20 cellular contexts compared by ENCODE assay signal in the genomic region with DNA sequence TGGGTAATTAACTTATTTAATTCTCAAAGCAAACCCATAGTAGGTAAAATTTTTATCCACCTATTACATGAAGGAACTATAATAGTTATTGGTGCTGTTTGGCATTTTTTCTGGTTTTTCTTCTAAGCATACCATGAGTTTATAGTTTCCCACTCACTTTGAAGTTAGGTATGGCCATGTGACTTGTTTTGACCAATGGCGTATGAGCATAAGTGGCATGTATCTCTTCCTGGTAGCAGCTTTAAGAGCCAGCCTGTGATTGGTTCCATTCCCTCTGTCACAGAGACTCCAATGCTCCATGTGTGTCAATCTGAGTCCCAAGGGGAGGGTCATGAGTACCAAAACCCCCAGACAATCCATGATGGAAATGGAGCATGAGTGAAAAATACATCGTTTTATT.
"Had no signal": no experiment of that assay in that cellular context is flagged by ENCODE, and none has a peak within 500 bp of the region (broad histone marks: within the 10 kb centered on the region; RNA-seq: fewer than 3 reads in every experiment).

No MANE protein-coding gene starts in this region.

- H3K27me3 ChIP-seq: foreskin keratinocyte, neural progenitor cell, vagina had no signal

- H3K36me3 ChIP-seq: left ventricle myocardium inferior, neural progenitor cell, vagina, WERI-Rb-1 had no signal

- DNase-seq: activated CD4-positive, alpha-beta T cell treated with anti-CD3 and anti-CD28 coated beads for 1 hour; activated CD4-positive, alpha-beta T cell treated with anti-CD3 and anti-CD28 coated beads, Interleukin-2, amount 50 U/mL, for 1 hour; activated CD8-positive, alpha-beta T cell treated with anti-CD3 and anti-CD28 coated beads, Interleukin-2, amount 10 ng/mL, durations not matched to agents 7 days and 5 days; aorta; caudate nucleus; dermis blood vessel endothelial cell; effector CD8-positive, alpha-beta T cell; foreskin keratinocyte; immature natural killer cell; left ventricle myocardium inferior; naive thymus-derived CD8-positive, alpha-beta T cell; posterior cingulate gyrus; small intestine; stimulated activated naive B cell treated with anti-CD40 and anti-IgM and Interleukin-4, amounts not matched to agents 10 μg/mL and 1 μg/mL and 100 μg/mL, for 72 hours; trophoblast cell; WERI-Rb-1 had no signal

- H3K27ac ChIP-seq: foreskin keratinocyte, left ventricle myocardium inferior, neural progenitor cell, vagina, WERI-Rb-1 had no signal

- H3K4me1 ChIP-seq: foreskin keratinocyte, left ventricle myocardium inferior, neural progenitor cell, vagina had no signal

- H3K9me3 ChIP-seq: left ventricle myocardium inferior, vagina had no signal

- H3K4me3 ChIP-seq: left ventricle myocardium inferior, neural progenitor cell, vagina had no signal

- ATAC-seq: activated CD8-positive, alpha-beta T cell treated with anti-CD3 and anti-CD28 coated beads, Interleukin-2, amount 10 ng/mL, durations not matched to agents 7 days and 5 days; activated naive CD4-positive, alpha-beta T cell treated with anti-CD3 and anti-CD28 coated beads, Interleukin-2, amount 50 U/mL, for 72 hours; foreskin keratinocyte; naive thymus-derived CD8-positive, alpha-beta T cell; sciatic nerve; stimulated activated naive B cell treated with anti-CD40 and anti-IgM and Interleukin-4, amounts not matched to agents 10 μg/mL and 1 μg/mL and 100 μg/mL, for 72 hours had no signal
